9 cellular contexts compared by ENCODE assay signal in the genomic region with DNA sequence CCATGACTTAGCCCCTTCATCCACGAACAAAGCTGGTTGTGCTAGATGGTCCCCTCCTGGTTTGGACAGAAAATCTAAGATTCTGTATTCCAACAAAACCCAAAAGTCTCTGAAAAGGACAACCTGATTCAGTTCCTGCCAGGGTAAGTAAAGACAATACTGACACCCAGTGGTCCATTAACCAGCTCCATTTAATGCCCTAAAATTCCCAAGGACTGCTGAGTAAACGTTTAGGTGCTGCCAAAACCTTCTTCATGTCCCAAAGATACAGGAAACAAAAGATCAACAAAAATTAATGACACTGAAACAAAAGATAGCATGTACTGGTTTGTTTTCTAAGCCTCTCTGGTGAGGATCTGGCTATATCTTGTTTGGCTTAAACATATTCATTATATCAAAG. TPM values are rescaled to one million over a fixed set of nuclear protein-coding genes. Genes with fewer than 3 reads are reported as not detected.
DNase-seq lines count a peak whose midpoint lies in the region; ATAC-seq and TF ChIP-seq lines count a peak whose summit lies in the region.
"Had no signal": no experiment of that assay in that cellular context is flagged by ENCODE, and none has a peak within 500 bp of the region (broad histone marks: within the 10 kb centered on the region; RNA-seq: fewer than 3 reads in every experiment).

No MANE protein-coding gene starts in this region.

- no peak overlapping the region for H3K4ac ChIP-seq in neuronal stem cell (ENCODE audit: low read length)

- H2AK5ac ChIP-seq in neuronal stem cell (ENCODE audit: low read depth, low read length): no peak overlapping the region

- TF ChIP-seq CTCF in dorsolateral prefrontal cortex (IDR thresholded peaks at IDR 0.05 in 54 of 56, conservative IDR thresholded peaks at IDR 0.05 in 2 of 56; ENCODE audit: low read depth in 1 of 56, partially characterized antibody in 56 of 56): peak in 54 of 56 donors; percentile 40 to 82 (median 62)

- no peaks in the 10 kb centered on the region for H3K36me3 ChIP-seq in neuronal stem cell (replicated peaks in 1 of 2; ENCODE audit: control insufficient read depth in 2 of 2, insufficient read depth in 2 of 2, low read length in 2 of 2)
- H3K36me3 ChIP-seq: colonic mucosa had no signal

- H2AFZ ChIP-seq in neuronal stem cell (ENCODE audit: low read length): no peak overlapping the region

- no CpG with 5 or more reads among the region's 2 CpGs for WGBS in neuronal stem cell (ENCODE audit: extremely low coverage in 2 of 2, insufficient read length in 2 of 2, insufficient replicate concordance in 1 of 2), 2 donors

- H2BK5ac ChIP-seq in neuronal stem cell (ENCODE audit: low read length): no peak overlapping the region

- no peaks in the 10 kb centered on the region for H3K27me3 ChIP-seq in dorsolateral prefrontal cortex
- no peaks in the 10 kb centered on the region for H3K27me3 ChIP-seq in neuronal stem cell (ENCODE audit: control insufficient read depth in 3 of 3, insufficient read depth in 3 of 3, low read depth in 1 of 3, low read length in 3 of 3)
- H3K27me3 ChIP-seq: colonic mucosa had no signal

- no peak overlapping the region for H4K8ac ChIP-seq in neuronal stem cell (ENCODE audit: low read depth, low read length)

- H2BK12ac ChIP-seq in neuronal stem cell (ENCODE audit: low read length): no peak overlapping the region

- intact Hi-C loops in dorsolateral prefrontal cortex (cut with DNase I): loop anchor here in 1 of 2 donors (5.0 kb wide), 2 partner anchors 877 to 1207 kb away; no protein-coding TSS in a partner anchor

- H4K91ac ChIP-seq in neuronal stem cell (ENCODE audit: low read depth, low read length, poor library complexity): no peak overlapping the region

- H3K4me2 ChIP-seq in neuronal stem cell (ENCODE audit: insufficient read depth, low read length, poor library complexity, severe bottlenecking): no peak overlapping the region

- ATAC-seq in HG02610 (IDR thresholded peaks at IDR 0.05; ENCODE audit: unreplicated experiment) (no peak), HG03469 (IDR thresholded peaks at IDR 0.05; ENCODE audit: unreplicated experiment) (no peak)

- H3K23ac ChIP-seq in neuronal stem cell (ENCODE audit: low read depth, low read length, poor library complexity): no peak overlapping the region

- no peaks in the 10 kb centered on the region for H3K9me3 ChIP-seq in neuronal stem cell (replicated peaks in 1 of 2; ENCODE audit: control insufficient read depth in 2 of 2, insufficient read depth in 1 of 2, low read depth in 1 of 2, low read length in 2 of 2)
- H3K9me3 ChIP-seq: colonic mucosa had no signal

- H2BK120ac ChIP-seq in neuronal stem cell (ENCODE audit: low read depth, low read length): no peak overlapping the region

- no peak overlapping the region for H2BK15ac ChIP-seq in neuronal stem cell (ENCODE audit: low read length)

- H3K4me1 ChIP-seq in neuronal stem cell (ENCODE audit: control insufficient read depth in 2 of 2, insufficient read depth in 1 of 2, low read depth in 1 of 2, low read length in 2 of 2): peaks cover 0 to 1% of the 10 kb centered on the region in 2 donors
- H3K4me1 ChIP-seq: colonic mucosa had no signal

- no peak overlapping the region for H3K14ac ChIP-seq in neuronal stem cell (ENCODE audit: low read length)

- H3K4me3 ChIP-seq in dorsolateral prefrontal cortex: no peak overlapping the region
- no peak overlapping the region for H3K4me3 ChIP-seq in neuronal stem cell (ENCODE audit: low read length in 2 of 2)
- H3K4me3 ChIP-seq: colonic mucosa had no signal

- H3K27ac ChIP-seq in dorsolateral prefrontal cortex: no peak overlapping the region
- no peak overlapping the region for H3K27ac ChIP-seq in neuronal stem cell (replicated peaks; ENCODE audit: low read length)
- H3K27ac ChIP-seq: colonic mucosa had no signal

- peak; percentile 16 for DNase-seq in DMS153 treated with DMSO at 0.1 percent for 48 hours (lab: John Stamatoyannopoulos, UW; ENCODE audit: unreplicated experiment)
- DNase-seq in NCI-H2081 (lab: John Stamatoyannopoulos, UW): peak; percentile 21 to 58
- DNase-seq in dorsolateral prefrontal cortex: peak in 1 of 10 donors; percentile 19
- DNase-seq in neuronal stem cell (ENCODE audit: low spot score): peak; percentile 29
- no peak for DNase-seq in activated CD4-positive, CD25-positive, alpha-beta regulatory T cell (lab: John Stamatoyannopoulos, UW)
- DNase-seq in T-helper 1 cell: no peak
- DNase-seq: colonic mucosa had no signal

- H3K18ac ChIP-seq in neuronal stem cell (ENCODE audit: low read length): no peak overlapping the region

- no peak overlapping the region for H3K9ac ChIP-seq in neuronal stem cell (ENCODE audit: low read depth, low read length, poor library complexity)

- H3K79me1 ChIP-seq in neuronal stem cell (ENCODE audit: low read depth, low read length): no peaks in the 10 kb centered on the region

RNA-seq across cellular contexts. Expression of a gene that starts 25.3 kb away (rescaled TPM):
- under 1 TPM in 56 of 120 experiments, not detected in 64; 0.17 to 0.83 (median 0.37) TPM for total RNA-seq in dorsolateral prefrontal cortex
- polyA plus RNA-seq in neuronal stem cell (2013, experiment 1 of 2): not detected
- polyA plus RNA-seq in neuronal stem cell (2013, experiment 2 of 2): not detected
- total RNA-seq: colonic mucosa had no signal

Comparison
In these comparisons a context has a peak if more than half of its experiments do, and no peak if none do; other contexts are left out.
1. DNase-seq: peak in DMS153 treated with DMSO at 0.1 percent for 48 hours (single experiment), NCI-H2081 (2 of 2) and neuronal stem cell (single experiment); none in activated CD4-positive, CD25-positive, alpha-beta regulatory T cell (0 of 4) and T-helper 1 cell (0 of 5).